9 cellular contexts compared by ENCODE assay signal in genomic region chr3:123552095-123552714, GRCh38. TPM values are rescaled to one million over a fixed set of nuclear protein-coding genes. Genes with fewer than 3 reads are reported as not detected.
DNase-seq lines count a peak whose midpoint lies in the region; ATAC-seq and TF ChIP-seq lines count a peak whose summit lies in the region.
"Had no signal": no experiment of that assay in that cellular context is flagged by ENCODE, and none has a peak within 500 bp of the region (broad histone marks: within the 10 kb centered on the region; RNA-seq: fewer than 3 reads in every experiment).

No MANE protein-coding gene starts in this region.

- CTCF ChIA-PET in activated naive CD4-positive, alpha-beta T cell treated with anti-CD3 and anti-CD28 coated beads for 36 hours (lab: Charles Lee): interaction anchor here (0.7 to 1.9 kb wide), 11 partner anchors 8 to 964 kb away, joined by 3 to 7 read pairs (median 4); no protein-coding TSS in a partner anchor

- intact Hi-C loops in CD14-positive monocyte (cut with micrococcal nuclease): no loop called here
- intact Hi-C loops in ovary (cut with DNase I): no loop called here
- intact Hi-C loops in activated naive CD4-positive, alpha-beta T cell treated with anti-CD3 and anti-CD28 coated beads for 36 hours (cut with micrococcal nuclease): no loop called here
- intact Hi-C loops in sigmoid colon (cut with DNase I): no loop called here

- no peak overlapping the region for H3K4me3 Mint-ChIP-seq in CD14-positive monocyte
- H3K4me3 Mint-ChIP-seq in activated naive CD4-positive, alpha-beta T cell treated with anti-CD3 and anti-CD28 coated beads for 36 hours: no peak overlapping the region

- WGBS in ovary, 3 donors: 11 to 16% (median 11%) methylated on average over 2 of the region's 2 CpGs
- WGBS in sigmoid colon, 2 donors: 20 to 27% methylated on average over 2 of the region's 2 CpGs

- H3K4me1 Mint-ChIP-seq in CD14-positive monocyte: no peaks in the 10 kb centered on the region
- peaks cover 4% of the 10 kb centered on the region for H3K4me1 Mint-ChIP-seq in activated naive CD4-positive, alpha-beta T cell treated with anti-CD3 and anti-CD28 coated beads for 36 hours (ENCODE audit: low read depth)

- H3K4me3 ChIP-seq in HFF-Myc (replicated peaks; ENCODE audit: low read depth, low read length) (no peak overlapping the region), ovary (no peak overlapping the region), sigmoid colon (no peak overlapping the region)

- ATAC-seq in HG03521 (IDR thresholded peaks at IDR 0.05; ENCODE audit: unreplicated experiment): no peak
- ATAC-seq: naive thymus-derived CD4-positive, alpha-beta T cell had no signal

- TF ChIP-seq CTCF in CD14-positive monocyte (IDR thresholded peaks at IDR 0.05) (peak; percentile 17), HFF-Myc (IDR thresholded peaks at IDR 0.05; ENCODE audit: low read depth, low read length, missing control alignments) (peak; percentile 61), ovary (IDR thresholded peaks at IDR 0.05) (no peak), sigmoid colon (IDR thresholded peaks at IDR 0.05) (peak in 2 of 4 experiments; percentile 43 to 48)

- peaks cover 44 to 52% of the 10 kb centered on the region in 2 donors for H3K36me3 Mint-ChIP-seq in CD14-positive monocyte
- peaks cover 36% of the 10 kb centered on the region for H3K36me3 Mint-ChIP-seq in activated naive CD4-positive, alpha-beta T cell treated with anti-CD3 and anti-CD28 coated beads for 36 hours (ENCODE audit: low read depth)

- H3K27ac Mint-ChIP-seq in CD14-positive monocyte: no peak overlapping the region
- no peak overlapping the region for H3K27ac Mint-ChIP-seq in activated naive CD4-positive, alpha-beta T cell treated with anti-CD3 and anti-CD28 coated beads for 36 hours

- no peaks in the 10 kb centered on the region for H3K36me3 ChIP-seq in ovary
- H3K36me3 ChIP-seq in sigmoid colon: peaks cover 0 to 10% (median 2%) of the 10 kb centered on the region in 4 donors

- H3K4me1 ChIP-seq in ovary (ENCODE audit: insufficient read depth) (peaks cover 4% of the 10 kb centered on the region), sigmoid colon (peaks cover 0 to 15% (median 15%) of the 10 kb centered on the region in 4 donors)

- DNase-seq in CD14-positive monocyte (ENCODE audit: low spot score) (no peak), HFF-Myc (ENCODE audit: extremely low read depth, low read depth) (no peak), SK-N-DZ (ENCODE audit: low spot score) (peak; percentile 24), iPS-NIHi11 (ENCODE audit: low spot score) (peak; percentile 54), ovary (no peak), sigmoid colon (no peak)
- no peak for DNase-seq in activated naive CD4-positive, alpha-beta T cell treated with anti-CD3 and anti-CD28 coated beads for 36 hours
- DNase-seq: naive thymus-derived CD4-positive, alpha-beta T cell had no signal

- peaks cover 0 to 1% (median 0%) of the 10 kb centered on the region in 3 donors for H3K27me3 Mint-ChIP-seq in CD14-positive monocyte (ENCODE audit: low read depth in 3 of 3)
- H3K27me3 Mint-ChIP-seq in activated naive CD4-positive, alpha-beta T cell treated with anti-CD3 and anti-CD28 coated beads for 36 hours (ENCODE audit: low read depth): no peaks in the 10 kb centered on the region
- H3K27me3 Mint-ChIP-seq: naive thymus-derived CD4-positive, alpha-beta T cell had no signal

- H3K27me3 ChIP-seq in ovary (no peaks in the 10 kb centered on the region), sigmoid colon (no peaks in the 10 kb centered on the region)

- no peak overlapping the region for H3K27ac ChIP-seq in ovary
- no peak overlapping the region for H3K27ac ChIP-seq in sigmoid colon

- peaks cover 7 to 21% (median 16%) of the 10 kb centered on the region in 7 donors for H3K9me3 Mint-ChIP-seq in CD14-positive monocyte
- H3K9me3 Mint-ChIP-seq in activated naive CD4-positive, alpha-beta T cell treated with anti-CD3 and anti-CD28 coated beads for 36 hours: peaks cover 5% of the 10 kb centered on the region

- TF ChIP-seq EP300 in ovary (IDR thresholded peaks at IDR 0.05) (no peak), sigmoid colon (IDR thresholded peaks at IDR 0.05) (no peak)

- H3K9me3 ChIP-seq in ovary (no peaks in the 10 kb centered on the region), sigmoid colon (peaks cover 0 to 5% (median 2%) of the 10 kb centered on the region in 4 donors)

- TF ChIP-seq POLR2A in ovary (IDR thresholded peaks at IDR 0.05) (no peak), sigmoid colon (IDR thresholded peaks at IDR 0.05) (no peak)

RNA-seq across cellular contexts. Expression of gene HACD2, which starts 32.6 kb away (rescaled TPM):
- polyA plus RNA-seq in CD14-positive monocyte (10 to 100 TPM; 15.1 to 17.1 TPM), ovary (10 to 100 TPM; 13.1 to 22.2 TPM), sigmoid colon (10 to 100 TPM in 1 of 3 donors, 1 to 10 TPM in 2; 6.6 to 24.9 (median 7.6) TPM)
- 13.8 and 17.4 TPM in 2 replicates for polyA plus RNA-seq in SK-N-DZ (2014; cell fraction: cytosol; rRNA removed)
- polyA plus RNA-seq in SK-N-DZ (2014; cell fraction: nucleus; rRNA removed): 6.3 and 7.5 TPM in 2 replicates
- total RNA-seq in ovary (10 to 100 TPM; 12.6 to 33.2 (median 20.9) TPM), sigmoid colon (10 to 100 TPM; 15.3 to 26.4 (median 19.2) TPM)
- 10 to 100 TPM; 25.9 TPM for total RNA-seq in activated naive CD4-positive, alpha-beta T cell treated with anti-CD3 and anti-CD28 coated beads for 36 hours

Comparison
In these comparisons a context has a peak if more than half of its experiments do, and no peak if none do; other contexts are left out.
1. DNase-seq: peak in SK-N-DZ (single experiment) and iPS-NIHi11 (single experiment); none in CD14-positive monocyte (single experiment), HFF-Myc (single experiment), ovary (0 of 5), activated naive CD4-positive, alpha-beta T cell treated with anti-CD3 and anti-CD28 coated beads for 36 hours (single experiment) and sigmoid colon (single experiment).
2. CTCF ChIP-seq: peak in CD14-positive monocyte (single experiment) and HFF-Myc (single experiment); none in ovary (0 of 3).